ENCODE assay signal across 19 cellular contexts in the genomic region with DNA sequence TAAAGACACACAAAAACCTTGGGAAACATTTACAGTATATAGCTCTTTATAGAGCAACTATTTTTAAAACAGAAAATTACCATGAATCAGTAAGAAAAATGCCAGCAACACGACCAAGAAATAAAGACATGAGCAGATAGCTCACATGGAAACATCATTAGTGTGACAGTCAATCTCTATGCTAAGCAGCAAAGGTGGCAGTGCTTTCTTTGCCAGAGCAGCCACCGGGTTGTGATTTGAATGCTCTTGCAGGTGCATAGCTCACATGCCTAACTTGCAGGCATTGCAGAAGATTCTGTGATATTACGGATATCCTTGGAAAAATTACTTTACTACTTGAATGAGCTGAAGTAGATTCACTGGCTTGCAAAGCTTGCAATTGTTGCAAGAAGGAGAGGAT.
"Had no signal": no experiment of that assay in that cellular context is flagged by ENCODE, and none has a peak within 500 bp of the region (broad histone marks: within the 10 kb centered on the region; RNA-seq: fewer than 3 reads in every experiment).

No MANE protein-coding gene starts in this region.

- H3K27ac ChIP-seq: SJSA1, SK-N-MC had no signal

- H3K27me3 ChIP-seq: SJSA1 had no signal

- H3K36me3 ChIP-seq: SJSA1 had no signal

- H3K4me3 ChIP-seq: SJSA1, SK-N-MC had no signal

- DNase-seq: KBM-7, MV-4-11, NCI-H1048, NCI-H1105, NCI-H1417, NCI-H1436 treated with DMSO at 0.1 percent for 48 hours, NCI-H1694, NCI-H187 treated with DMSO at 0.1 percent for 48 hours, NCI-H2029 treated with DMSO at 0.1 percent for 48 hours, NCI-H2171 treated with DMSO at 0.1 percent for 48 hours, NCI-H345, NCI-H446 treated with DMSO at 0.1 percent for 48 hours, NCI-H524 treated with DMSO at 0.1 percent for 48 hours, NCI-H774, Right ventricle myocardium superior, RPMI8226, SIG-M5 had no signal

- H3K9me3 ChIP-seq: SJSA1 had no signal

- H3K4me1 ChIP-seq: SJSA1 had no signal
